33 cellular contexts compared by ENCODE assay signal in genomic region chr10:69760086-69760485, GRCh38. TPM values are rescaled to one million over a fixed set of nuclear protein-coding genes. Genes with fewer than 3 reads are reported as not detected.
"Had no signal": no experiment of that assay in that cellular context is flagged by ENCODE, and none has a peak within 500 bp of the region (broad histone marks: within the 10 kb centered on the region; RNA-seq: fewer than 3 reads in every experiment).

No MANE protein-coding gene starts in this region.

- FAIRE-seq: TTC549 had no signal

- H3K36me3 ChIP-seq: ascending aorta, breast epithelium, SJCRH30 had no signal

- DNase-seq: activated CD4-positive, alpha-beta T cell treated with anti-CD3 and anti-CD28 coated beads, Interleukin-2, amount 10 ng/mL, durations not matched to agents 24 days and 14 days; activated CD4-positive, alpha-beta T cell treated with anti-CD3 and anti-CD28 coated beads, Interleukin-2, amount 50 U/mL, for 4 hours; activated CD8-positive, alpha-beta T cell treated with anti-CD3 and anti-CD28 coated beads for 36 hours; activated gamma-delta T cell; activated naive CD4-positive, alpha-beta T cell treated with Interleukin-2 at 50 U/mL for 16 hours; activated naive CD8-positive, alpha-beta T cell treated with anti-CD3 and anti-CD28 coated beads, Interleukin-2, amount 10 ng/mL, durations not matched to agents 7 days and 5 days; activated T-cell treated with anti-CD3 and anti-CD28 coated beads, Interleukin-2, amount 50 U/mL, for 24 hours; amygdala; caudate nucleus; cerebellar nuclear complex; MM.1S; MV-4-11; NCI-H1092 treated with DMSO at 0.1 percent for 48 hours; NCI-H1417; NCI-H146; NCI-H187; NCI-H2029 treated with DMSO at 0.1 percent for 48 hours; NCI-H2107; NCI-H2171 treated with DMSO at 0.1 percent for 48 hours; NCI-H345; NCI-H524 treated with DMSO at 0.1 percent for 48 hours; SHP77; SJCRH30 had no signal

- H3K4me1 ChIP-seq: breast epithelium had no signal

- H3K9me3 ChIP-seq: ascending aorta, breast epithelium, SJCRH30 had no signal

- H3K36me3 Mint-ChIP-seq: activated naive CD4-positive, alpha-beta T cell treated with anti-CD3 and anti-CD28 coated beads, Interleukin-2, amount 50 U/mL, for 24 hours; activated naive CD8-positive, alpha-beta T cell treated with anti-CD3 and anti-CD28 coated beads, Interleukin-2, amount 10 ng/mL, durations not matched to agents 7 days and 5 days had no signal

- H3K27ac ChIP-seq: ascending aorta, breast epithelium, KMS-11, SJCRH30, SK-N-MC had no signal

- H3K4me1 Mint-ChIP-seq: activated CD4-positive, alpha-beta T cell treated with anti-CD3 and anti-CD28 coated beads, Interleukin-2, amount 10 ng/mL, durations not matched to agents 24 days and 14 days; activated naive CD4-positive, alpha-beta T cell treated with anti-CD3 and anti-CD28 coated beads, Interleukin-2, amount 50 U/mL, for 24 hours had no signal

- H3K27me3 ChIP-seq: ascending aorta, breast epithelium, SJCRH30 had no signal

- H3K9me3 Mint-ChIP-seq: activated CD4-positive, alpha-beta T cell treated with anti-CD3 and anti-CD28 coated beads, Interleukin-2, amount 10 ng/mL, durations not matched to agents 24 days and 14 days; activated CD8-positive, alpha-beta T cell treated with anti-CD3 and anti-CD28 coated beads for 36 hours; activated naive CD4-positive, alpha-beta T cell treated with anti-CD3 and anti-CD28 coated beads, Interleukin-2, amount 50 U/mL, for 24 hours; activated naive CD8-positive, alpha-beta T cell treated with anti-CD3 and anti-CD28 coated beads, Interleukin-2, amount 10 ng/mL, durations not matched to agents 7 days and 5 days; activated T-cell treated with anti-CD3 and anti-CD28 coated beads, Interleukin-2, amount 50 U/mL, for 24 hours; activated T-helper 2 cell treated with anti-CD3 and anti-CD28 coated beads, Interferon-gamma antibody, Interleukin-2, Interleukin-4, amounts not matched to agents 10 μg/mL and 5 μg/mL and 100 μg/mL, durations not matched to agents 14 hours and 24 hours and 36 hours had no signal

- H3K27ac Mint-ChIP-seq: activated CD4-positive, alpha-beta T cell treated with anti-CD3 and anti-CD28 coated beads, Interleukin-2, amount 10 ng/mL, durations not matched to agents 24 days and 14 days; activated CD8-positive, alpha-beta T cell treated with anti-CD3 and anti-CD28 coated beads for 36 hours; activated naive CD4-positive, alpha-beta T cell treated with anti-CD3 and anti-CD28 coated beads, Interleukin-2, amount 50 U/mL, for 24 hours; activated naive CD8-positive, alpha-beta T cell treated with anti-CD3 and anti-CD28 coated beads, Interleukin-2, amount 10 ng/mL, durations not matched to agents 7 days and 5 days; activated T-cell treated with anti-CD3 and anti-CD28 coated beads, Interleukin-2, amount 50 U/mL, for 24 hours; activated T-helper 2 cell treated with anti-CD3 and anti-CD28 coated beads, Interferon-gamma antibody, Interleukin-2, Interleukin-4, amounts not matched to agents 10 μg/mL and 5 μg/mL and 100 μg/mL, durations not matched to agents 14 hours and 24 hours and 36 hours had no signal

- H3K4me3 ChIP-seq: ascending aorta, breast epithelium, SJCRH30, SK-N-MC had no signal

- H3K4me3 Mint-ChIP-seq: activated CD4-positive, alpha-beta T cell treated with anti-CD3 and anti-CD28 coated beads, Interleukin-2, amount 10 ng/mL, durations not matched to agents 24 days and 14 days; activated CD8-positive, alpha-beta T cell treated with anti-CD3 and anti-CD28 coated beads for 36 hours; activated naive CD4-positive, alpha-beta T cell treated with anti-CD3 and anti-CD28 coated beads, Interleukin-2, amount 50 U/mL, for 24 hours; activated naive CD8-positive, alpha-beta T cell treated with anti-CD3 and anti-CD28 coated beads, Interleukin-2, amount 10 ng/mL, durations not matched to agents 7 days and 5 days; activated T-cell treated with anti-CD3 and anti-CD28 coated beads, Interleukin-2, amount 50 U/mL, for 24 hours had no signal

- H3K9ac ChIP-seq: KMS-11 had no signal

- H3K27me3 Mint-ChIP-seq: activated naive CD4-positive, alpha-beta T cell treated with anti-CD3 and anti-CD28 coated beads, Interleukin-2, amount 50 U/mL, for 24 hours had no signal

RNA-seq across cellular contexts. Expression of gene COL13A1, which starts 41.6 kb away (rescaled TPM):
- total RNA-seq: activated CD4-positive, alpha-beta T cell treated with anti-CD3 and anti-CD28 coated beads, Interleukin-2, amount 10 ng/mL, durations not matched to agents 24 days and 14 days; activated CD8-positive, alpha-beta memory T cell treated with anti-CD3 and anti-CD28 coated beads for 36 hours; activated CD8-positive, alpha-beta T cell treated with anti-CD3 and anti-CD28 coated beads for 36 hours; activated naive CD8-positive, alpha-beta T cell treated with anti-CD3 and anti-CD28 coated beads, Interleukin-2, amount 10 ng/mL, durations not matched to agents 7 days and 5 days; activated T-helper 2 cell treated with anti-CD3 and anti-CD28 coated beads, Interferon-gamma antibody, Interleukin-2, Interleukin-4, amounts not matched to agents 10 μg/mL and 5 μg/mL and 100 μg/mL, durations not matched to agents 14 hours and 24 hours and 36 hours; T-helper 1 cell treated with Interleukin-12 subunit alpha and Interleukin-12 subunit beta and Interleukin-4 antibody, amounts not matched to agents 30 ng/mL and 1 ng/mL, for 36 hours; T-helper 2 cell treated with Interferon-gamma antibody and Interleukin-4, amounts not matched to agents 100 ng/mL and 5 ng/mL, for 36 hours had no signal
